ENCODE assay signal across 2 cellular contexts in the genomic region with DNA sequence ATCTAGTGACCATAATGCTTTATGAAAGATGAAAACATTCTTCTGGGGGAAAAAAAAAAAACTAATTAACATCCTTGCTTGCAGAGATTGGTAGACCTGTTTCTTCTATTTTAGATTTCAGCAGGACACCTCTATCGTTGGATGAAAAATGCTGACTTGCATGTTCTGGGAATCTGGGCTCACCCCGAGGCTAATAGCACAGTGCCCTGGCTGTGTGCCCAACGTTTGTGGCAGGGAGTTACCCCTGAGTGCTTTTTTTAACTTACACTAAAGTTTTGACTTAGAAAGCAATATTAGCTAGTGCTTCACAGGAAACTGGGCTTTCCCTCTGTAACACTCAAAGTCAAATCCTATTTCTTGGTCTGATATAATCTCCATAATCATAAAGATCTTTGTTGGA.
TF ChIP-seq lines count a peak whose summit lies in the region.

No MANE protein-coding gene starts in this region.

TF ChIP-seq in SK-N-SH, 30 proteins besides CTCF, POLR2A, EP300 and RAD21 (continued from another document):
- TF ChIP-seq, protein P1, sequence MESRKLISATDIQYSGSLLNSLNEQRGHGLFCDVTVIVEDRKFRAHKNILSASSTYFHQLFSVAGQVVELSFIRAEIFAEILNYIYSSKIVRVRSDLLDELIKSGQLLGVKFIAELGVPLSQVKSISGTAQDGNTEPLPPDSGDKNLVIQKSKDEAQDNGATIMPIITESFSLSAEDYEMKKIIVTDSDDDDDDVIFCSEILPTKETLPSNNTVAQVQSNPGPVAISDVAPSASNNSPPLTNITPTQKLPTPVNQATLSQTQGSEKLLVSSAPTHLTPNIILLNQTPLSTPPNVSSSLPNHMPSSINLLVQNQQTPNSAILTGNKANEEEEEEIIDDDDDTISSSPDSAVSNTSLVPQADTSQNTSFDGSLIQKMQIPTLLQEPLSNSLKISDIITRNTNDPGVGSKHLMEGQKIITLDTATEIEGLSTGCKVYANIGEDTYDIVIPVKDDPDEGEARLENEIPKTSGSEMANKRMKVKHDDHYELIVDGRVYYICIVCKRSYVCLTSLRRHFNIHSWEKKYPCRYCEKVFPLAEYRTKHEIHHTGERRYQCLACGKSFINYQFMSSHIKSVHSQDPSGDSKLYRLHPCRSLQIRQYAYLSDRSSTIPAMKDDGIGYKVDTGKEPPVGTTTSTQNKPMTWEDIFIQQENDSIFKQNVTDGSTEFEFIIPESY (IDR thresholded peaks at IDR 0.05; ENCODE audit: borderline replicate concordance, low read depth): no peak
- no peak for TF ChIP-seq USF2 (IDR thresholded peaks at IDR 0.05; ENCODE audit: borderline replicate concordance, low read depth, low read length)
- TF ChIP-seq JUND (IDR thresholded peaks at IDR 0.05): no peak

TF ChIP-seq in SK-N-SH treated with all-trans-retinoic acid at 6 μM for 48 hours, 23 proteins besides CTCF, POLR2A, EP300 and RAD21 (continued from another document):
- TF ChIP-seq, protein P2, sequence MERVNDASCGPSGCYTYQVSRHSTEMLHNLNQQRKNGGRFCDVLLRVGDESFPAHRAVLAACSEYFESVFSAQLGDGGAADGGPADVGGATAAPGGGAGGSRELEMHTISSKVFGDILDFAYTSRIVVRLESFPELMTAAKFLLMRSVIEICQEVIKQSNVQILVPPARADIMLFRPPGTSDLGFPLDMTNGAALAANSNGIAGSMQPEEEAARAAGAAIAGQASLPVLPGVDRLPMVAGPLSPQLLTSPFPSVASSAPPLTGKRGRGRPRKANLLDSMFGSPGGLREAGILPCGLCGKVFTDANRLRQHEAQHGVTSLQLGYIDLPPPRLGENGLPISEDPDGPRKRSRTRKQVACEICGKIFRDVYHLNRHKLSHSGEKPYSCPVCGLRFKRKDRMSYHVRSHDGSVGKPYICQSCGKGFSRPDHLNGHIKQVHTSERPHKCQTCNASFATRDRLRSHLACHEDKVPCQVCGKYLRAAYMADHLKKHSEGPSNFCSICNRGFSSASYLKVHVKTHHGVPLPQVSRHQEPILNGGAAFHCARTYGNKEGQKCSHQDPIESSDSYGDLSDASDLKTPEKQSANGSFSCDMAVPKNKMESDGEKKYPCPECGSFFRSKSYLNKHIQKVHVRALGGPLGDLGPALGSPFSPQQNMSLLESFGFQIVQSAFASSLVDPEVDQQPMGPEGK (CRISPR knock-in tag; IDR thresholded peaks at IDR 0.05; ENCODE audit: borderline replicate concordance): no peak
- TF ChIP-seq ZFP3 (CRISPR knock-in tag; IDR thresholded peaks at IDR 0.05) (no peak), ZNF565 (CRISPR knock-in tag; conservative IDR thresholded peaks at IDR 0.05; ENCODE audit: low read depth) (no peak)
TF ChIP-seq in SK-N-SH treated with all-trans-retinoic acid at 6 μM for 48 hours: peak in this region for 0.
